13 cellular contexts compared by ENCODE assay signal in the genomic region with DNA sequence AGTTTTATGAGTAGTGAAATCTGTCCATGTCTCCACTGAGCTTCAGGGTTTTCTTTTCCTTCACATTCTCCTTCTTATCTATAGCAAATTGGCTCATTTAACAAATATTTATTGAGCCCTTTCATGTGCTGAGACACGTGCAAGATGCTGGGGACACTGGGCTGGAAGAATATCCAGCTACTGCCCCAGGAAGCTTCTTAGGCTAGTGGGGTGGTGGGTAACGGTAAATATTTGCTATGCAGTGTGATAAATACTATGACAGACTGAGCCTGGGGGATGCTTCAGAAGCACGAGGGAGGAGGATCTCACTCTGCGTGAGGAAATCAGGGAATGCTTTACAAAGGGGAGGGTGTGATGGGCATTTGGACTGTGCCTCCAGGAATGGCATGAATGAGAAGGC.
DNase-seq lines count a peak whose midpoint lies in the region; ATAC-seq and TF ChIP-seq lines count a peak whose summit lies in the region.
"Had no signal": no experiment of that assay in that cellular context is flagged by ENCODE, and none has a peak within 500 bp of the region (broad histone marks: within the 10 kb centered on the region; RNA-seq: fewer than 3 reads in every experiment).

No MANE protein-coding gene starts in this region.

- H3K36me3 ChIP-seq in GM23338 (ENCODE audit: insufficient read depth) (no peaks in the 10 kb centered on the region; the same call in 1 of the 2 replicates), endodermal cell (ENCODE audit: control insufficient read depth, insufficient read depth, low read length) (no peaks in the 10 kb centered on the region)

- H3K27me3 Mint-ChIP-seq in GM23338 (ENCODE audit: insufficient read depth, low read depth, poor library complexity), result peaks cover 3% of the 10 kb centered on the region
- H3K27me3 Mint-ChIP-seq in endodermal cell (ENCODE audit: insufficient read depth), result peaks cover 3% of the 10 kb centered on the region
- H3K27me3 Mint-ChIP-seq in nephron progenitor cell (ENCODE audit: low read depth, poor library complexity), result peaks cover 7% of the 10 kb centered on the region
- H3K27me3 Mint-ChIP-seq: CD4-positive, alpha-beta memory T cell had no signal

- H3K4me3 ChIP-seq in GM23338, result no peak overlapping the region
- H3K4me3 ChIP-seq in endodermal cell (ENCODE audit: low read length), result no peak overlapping the region

- no peaks in the 10 kb centered on the region for H4K20me1 ChIP-seq in GM23338 (replicated peaks; ENCODE audit: insufficient read depth)

- H3K9me3 ChIP-seq in endodermal cell (ENCODE audit: control insufficient read depth, low read length), result no peaks in the 10 kb centered on the region

- H3K27me3 ChIP-seq in GM23338 (ENCODE audit: insufficient read depth) (no peaks in the 10 kb centered on the region), endodermal cell (ENCODE audit: control insufficient read depth, insufficient read depth, low read length, poor library complexity, severe bottlenecking) (no peaks in the 10 kb centered on the region)

- TF ChIP-seq CTCF in GM23338 (conservative IDR thresholded peaks at IDR 0.05; ENCODE audit: low read depth in 2 of 2) (no peak), endodermal cell (conservative IDR thresholded peaks at IDR 0.05) (no peak), nephron progenitor cell (IDR thresholded peaks at IDR 0.05) (no peak)

- peaks cover 9% of the 10 kb centered on the region; the same call in 1 of the 2 replicates for H3K4me1 ChIP-seq in GM23338 (ENCODE audit: insufficient read depth)
- peaks cover 7% of the 10 kb centered on the region for H3K4me1 ChIP-seq in endodermal cell (ENCODE audit: control insufficient read depth, insufficient read depth, low read length)

- H3K4me3 Mint-ChIP-seq in GM23338 (no peak overlapping the region), endodermal cell (no peak overlapping the region), nephron progenitor cell (no peak overlapping the region)
- H3K4me3 Mint-ChIP-seq: CD4-positive, alpha-beta memory T cell had no signal

- H3K27ac Mint-ChIP-seq in GM23338 (no peak overlapping the region), endodermal cell (no peak overlapping the region), nephron progenitor cell (peak overlapping the region; percentile 3)
- H3K27ac Mint-ChIP-seq: CD4-positive, alpha-beta memory T cell had no signal

- H3K79me2 ChIP-seq in GM23338 (replicated peaks; ENCODE audit: insufficient read depth), result no peaks in the 10 kb centered on the region

- ATAC-seq in GM23338 (no peak), HG03442 (IDR thresholded peaks at IDR 0.05; ENCODE audit: unreplicated experiment) (no peak)

- no peaks in the 10 kb centered on the region; the same call in 2 of the 3 replicates for H3K9me3 Mint-ChIP-seq in GM23338
- no peaks in the 10 kb centered on the region for H3K9me3 Mint-ChIP-seq in endodermal cell
- peaks cover 3% of the 10 kb centered on the region for H3K9me3 Mint-ChIP-seq in nephron progenitor cell

- H3K9ac ChIP-seq in endodermal cell (ENCODE audit: extremely low read depth, low read length, poor library complexity, severe bottlenecking), result no peak overlapping the region

- peaks cover 33% of the 10 kb centered on the region for H3K9me2 ChIP-seq in GM23338 (ENCODE audit: insufficient read depth)

- H3F3A ChIP-seq in GM23338 (replicated peaks; ENCODE audit: low read depth), result no peaks in the 10 kb centered on the region

- H2AFZ ChIP-seq in GM23338, result 0 out of 2 replicates have a peak overlapping the region, but pooled peaks have one; percentile 47

- H3K27ac ChIP-seq in GM23338 (ENCODE audit: low read depth) (no peak overlapping the region), endodermal cell (ENCODE audit: low read depth, low read length) (no peak overlapping the region)

- no peak for DNase-seq in GM23338 (ENCODE audit: low spot score)
- DNase-seq in endodermal cell, result peak; percentile 51
- no peak for DNase-seq in nephron progenitor cell
- DNase-seq in amniotic stem cell (lab: John Stamatoyannopoulos, UW), result no peak
- DNase-seq in NCI-H146 treated with DMSO at 0.1 percent for 48 hours (lab: John Stamatoyannopoulos, UW; ENCODE audit: unreplicated experiment), result no peak
- DNase-seq: C1 segment of cervical spinal cord; CD4-positive, alpha-beta memory T cell; COR-L47; DMS153; DND-41; H7; HCEC 1CT had no signal

- H3K4me1 Mint-ChIP-seq in GM23338 (peaks cover 27% of the 10 kb centered on the region), endodermal cell (peaks cover 44% of the 10 kb centered on the region), nephron progenitor cell (peaks cover 48% of the 10 kb centered on the region)
- H3K4me1 Mint-ChIP-seq: CD4-positive, alpha-beta memory T cell had no signal

- H3K36me3 Mint-ChIP-seq in GM23338 (ENCODE audit: low read depth) (no peaks in the 10 kb centered on the region; the same call in 2 of the 3 replicates), endodermal cell (ENCODE audit: low read depth) (no peaks in the 10 kb centered on the region), nephron progenitor cell (ENCODE audit: low read depth) (no peaks in the 10 kb centered on the region)
- H3K36me3 Mint-ChIP-seq: CD4-positive, alpha-beta memory T cell had no signal

- H3K4me2 ChIP-seq in GM23338, result no peak overlapping the region

- 39 to 64% methylated on average over 2 to 4 of the region's 4 CpGs for WGBS in endodermal cell (ENCODE audit: insufficient coverage in 1 of 2, insufficient read length in 1 of 2), 2 experiments

TF ChIP-seq in GM23338, 12 proteins besides CTCF, POLR2A, EP300 and RAD21:
- TF ChIP-seq NANOG (IDR thresholded peaks at IDR 0.05; ENCODE audit: borderline replicate concordance) (no peak), JUNB (IDR thresholded peaks at IDR 0.05; ENCODE audit: unreplicated experiment) (no peak)
- TF ChIP-seq, protein P1, sequence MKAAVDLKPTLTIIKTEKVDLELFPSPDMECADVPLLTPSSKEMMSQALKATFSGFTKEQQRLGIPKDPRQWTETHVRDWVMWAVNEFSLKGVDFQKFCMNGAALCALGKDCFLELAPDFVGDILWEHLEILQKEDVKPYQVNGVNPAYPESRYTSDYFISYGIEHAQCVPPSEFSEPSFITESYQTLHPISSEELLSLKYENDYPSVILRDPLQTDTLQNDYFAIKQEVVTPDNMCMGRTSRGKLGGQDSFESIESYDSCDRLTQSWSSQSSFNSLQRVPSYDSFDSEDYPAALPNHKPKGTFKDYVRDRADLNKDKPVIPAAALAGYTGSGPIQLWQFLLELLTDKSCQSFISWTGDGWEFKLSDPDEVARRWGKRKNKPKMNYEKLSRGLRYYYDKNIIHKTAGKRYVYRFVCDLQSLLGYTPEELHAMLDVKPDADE (IDR thresholded peaks at IDR 0.05), result no peak
TF ChIP-seq in GM23338: peak in this region for 0.
